ENCODE assay signal across 8 cellular contexts in the genomic region with DNA sequence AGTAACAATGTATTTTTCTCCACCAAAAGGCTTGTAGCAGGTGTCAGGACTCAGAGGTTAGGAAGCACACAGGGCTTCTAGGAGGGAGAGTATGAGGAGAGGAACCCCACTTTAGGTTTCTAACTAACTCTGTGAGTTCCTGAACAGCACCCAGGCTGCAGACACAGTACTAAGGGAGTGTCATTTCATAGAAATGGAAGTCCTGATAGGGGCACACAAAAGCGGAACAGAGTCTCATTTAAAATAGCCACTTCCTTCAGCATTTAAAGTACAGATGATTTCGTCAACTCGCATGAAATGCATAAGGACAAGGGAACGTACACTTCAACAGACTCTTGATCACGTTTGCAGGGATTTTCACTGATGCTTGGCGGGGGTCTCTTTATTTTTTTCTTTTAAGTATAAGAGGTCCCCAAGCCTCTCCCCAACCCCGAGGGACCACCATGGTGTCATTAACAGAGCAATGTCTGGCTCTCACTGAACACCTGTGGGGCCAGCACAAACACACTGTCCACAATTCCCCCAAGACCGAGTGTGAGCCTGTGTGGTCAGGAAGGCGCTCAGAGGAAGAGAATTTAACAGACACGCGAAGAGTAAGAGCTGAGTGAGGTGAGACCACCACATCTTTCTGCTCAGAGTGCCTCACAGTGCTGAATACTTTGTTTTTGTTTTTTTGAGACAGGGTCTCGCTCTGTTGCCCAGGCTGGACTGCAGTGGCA.
DNase-seq lines count a peak whose midpoint lies in the region; ATAC-seq and TF ChIP-seq lines count a peak whose summit lies in the region.

No MANE protein-coding gene starts in this region.

- no peak overlapping the region for H3K4me3 Mint-ChIP-seq in activated T-cell treated with anti-CD3 and anti-CD28 coated beads, Interleukin-2, amount 50 U/mL, for 72 hours
- peak overlapping the region; percentile 81 for H3K4me3 Mint-ChIP-seq in stimulated activated memory B cell treated with anti-CD40 and anti-IgM and Interleukin-4, amounts not matched to agents 10 μg/mL and 1 μg/mL and 100 μg/mL, for 72 hours

- no peak overlapping the region; the same call in 1 of the 2 replicates for H3K27ac ChIP-seq in SU-DHL-6 (ENCODE audit: low read depth, low read length)

- H3F3A ChIP-seq in SU-DHL-6 (ENCODE audit: insufficient read depth): no peaks in the 10 kb centered on the region

- H3K36me3 ChIP-seq in SU-DHL-6 (ENCODE audit: low read length): no peaks in the 10 kb centered on the region

- H3K4me1 Mint-ChIP-seq in activated T-cell treated with anti-CD3 and anti-CD28 coated beads, Interleukin-2, amount 50 U/mL, for 72 hours (ENCODE audit: low read depth): peaks cover 24% of the 10 kb centered on the region
- peaks cover 62% of the 10 kb centered on the region for H3K4me1 Mint-ChIP-seq in stimulated activated memory B cell treated with anti-CD40 and anti-IgM and Interleukin-4, amounts not matched to agents 10 μg/mL and 1 μg/mL and 100 μg/mL, for 72 hours

- H3K4me2 ChIP-seq in SU-DHL-6 (ENCODE audit: low read depth, low read length, poor library complexity, severe bottlenecking): peak overlapping the region; percentile 36

- no peaks in the 10 kb centered on the region for H3K9me3 ChIP-seq in SU-DHL-6 (ENCODE audit: insufficient read depth, low read length)

- no peaks in the 10 kb centered on the region for H3K9me3 Mint-ChIP-seq in activated T-cell treated with anti-CD3 and anti-CD28 coated beads, Interleukin-2, amount 50 U/mL, for 72 hours
- no peaks in the 10 kb centered on the region for H3K9me3 Mint-ChIP-seq in stimulated activated memory B cell treated with anti-CD40 and anti-IgM and Interleukin-4, amounts not matched to agents 10 μg/mL and 1 μg/mL and 100 μg/mL, for 72 hours

- H3K27ac Mint-ChIP-seq in activated T-cell treated with anti-CD3 and anti-CD28 coated beads, Interleukin-2, amount 50 U/mL, for 72 hours: peak overlapping the region; percentile 79
- H3K27ac Mint-ChIP-seq in stimulated activated memory B cell treated with anti-CD40 and anti-IgM and Interleukin-4, amounts not matched to agents 10 μg/mL and 1 μg/mL and 100 μg/mL, for 72 hours: peak overlapping the region; percentile 99

- H3K27me3 Mint-ChIP-seq in activated T-cell treated with anti-CD3 and anti-CD28 coated beads, Interleukin-2, amount 50 U/mL, for 72 hours (ENCODE audit: low read depth): no peaks in the 10 kb centered on the region
- no peaks in the 10 kb centered on the region for H3K27me3 Mint-ChIP-seq in stimulated activated memory B cell treated with anti-CD40 and anti-IgM and Interleukin-4, amounts not matched to agents 10 μg/mL and 1 μg/mL and 100 μg/mL, for 72 hours

- DNase-seq in activated T-cell treated with anti-CD3 and anti-CD28 coated beads, Interleukin-2, amount 50 U/mL, for 72 hours: no peak
- DNase-seq in activated T-cell treated with anti-CD3 and anti-CD28 coated beads for 4 hours: no peak
- DNase-seq in NCI-H524 (lab: John Stamatoyannopoulos, UW): no peak
- no peak for DNase-seq in SK-N-DZ (ENCODE audit: low spot score)
- DNase-seq in NCI-H128 (lab: John Stamatoyannopoulos, UW; ENCODE audit: unreplicated experiment): no peak

- H3K27me3 ChIP-seq in SU-DHL-6 (ENCODE audit: low read length): no peaks in the 10 kb centered on the region

- H3K9ac ChIP-seq in SU-DHL-6 (ENCODE audit: low read length): no peak overlapping the region

- ATAC-seq in activated T-cell treated with anti-CD3 and anti-CD28 coated beads, Interleukin-2, amount 50 U/mL, for 72 hours (replicated peaks in 1 of 2): no peak
- ATAC-seq in HG02938 (IDR thresholded peaks at IDR 0.05; ENCODE audit: unreplicated experiment): peak; percentile 79
- ATAC-seq in stimulated activated memory B cell treated with anti-CD40 and anti-IgM and Interleukin-4, amounts not matched to agents 10 μg/mL and 1 μg/mL and 100 μg/mL, for 72 hours: peak; percentile 96

- no peaks in the 10 kb centered on the region for H3K79me2 ChIP-seq in SU-DHL-6 (ENCODE audit: insufficient read depth, low read length)

- no peak overlapping the region for H3K4me3 ChIP-seq in SU-DHL-6 (ENCODE audit: insufficient read depth, low read length, poor library complexity, severe bottlenecking)

- H3K36me3 Mint-ChIP-seq in activated T-cell treated with anti-CD3 and anti-CD28 coated beads, Interleukin-2, amount 50 U/mL, for 72 hours (ENCODE audit: insufficient read depth in 2 of 2): peaks cover 10 to 52% of the 10 kb centered on the region in 2 donors
- peaks cover 80% of the 10 kb centered on the region for H3K36me3 Mint-ChIP-seq in stimulated activated memory B cell treated with anti-CD40 and anti-IgM and Interleukin-4, amounts not matched to agents 10 μg/mL and 1 μg/mL and 100 μg/mL, for 72 hours

- H4K20me1 ChIP-seq in SU-DHL-6 (ENCODE audit: low read depth, low read length): no peaks in the 10 kb centered on the region

- H3K9me2 ChIP-seq in SU-DHL-6 (replicated peaks; ENCODE audit: insufficient read depth, low read length): no peaks in the 10 kb centered on the region

- TF ChIP-seq CTCF in SU-DHL-6 (IDR thresholded peaks at IDR 0.05; ENCODE audit: insufficient read depth, low read length, poor library complexity, severe bottlenecking): no peak

- no peak overlapping the region for H2AFZ ChIP-seq in SU-DHL-6 (ENCODE audit: low read depth, low read length, severe bottlenecking)

Comparison
In these comparisons a context has a peak if more than half of its experiments do, and no peak if none do; other contexts are left out.
1. ATAC-seq: peak in HG02938 (single experiment) and stimulated activated memory B cell treated with anti-CD40 and anti-IgM and Interleukin-4, amounts not matched to agents 10 μg/mL and 1 μg/mL and 100 μg/mL, for 72 hours (single experiment); none in activated T-cell treated with anti-CD3 and anti-CD28 coated beads, Interleukin-2, amount 50 U/mL, for 72 hours (0 of 2).